1 cellular context compared by ENCODE assay signal in the genomic region with DNA sequence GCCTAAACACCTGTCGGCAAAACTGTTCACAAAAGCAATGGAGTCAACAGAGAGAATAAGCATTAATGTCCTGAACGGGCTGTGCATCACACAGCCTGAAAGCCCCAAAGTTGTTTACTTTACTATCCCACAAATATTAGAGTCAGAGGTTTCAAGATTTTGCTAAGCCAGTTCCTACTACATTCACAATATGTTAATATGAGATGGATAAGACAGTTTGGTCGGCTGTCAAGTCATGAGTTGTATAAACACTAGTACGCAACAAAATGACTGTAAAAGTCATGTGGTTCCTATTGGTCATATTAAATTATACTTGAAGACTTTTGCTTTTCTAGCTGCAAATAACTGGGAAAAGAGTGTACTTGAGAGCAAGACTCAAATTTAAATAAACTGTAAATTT.
TF ChIP-seq lines count a peak whose summit lies in the region.

No MANE protein-coding gene starts in this region.

TF ChIP-seq in IMR-90, 13 proteins besides CTCF, POLR2A, EP300 and RAD21 (continued from another document):
- TF ChIP-seq, protein P1, sequence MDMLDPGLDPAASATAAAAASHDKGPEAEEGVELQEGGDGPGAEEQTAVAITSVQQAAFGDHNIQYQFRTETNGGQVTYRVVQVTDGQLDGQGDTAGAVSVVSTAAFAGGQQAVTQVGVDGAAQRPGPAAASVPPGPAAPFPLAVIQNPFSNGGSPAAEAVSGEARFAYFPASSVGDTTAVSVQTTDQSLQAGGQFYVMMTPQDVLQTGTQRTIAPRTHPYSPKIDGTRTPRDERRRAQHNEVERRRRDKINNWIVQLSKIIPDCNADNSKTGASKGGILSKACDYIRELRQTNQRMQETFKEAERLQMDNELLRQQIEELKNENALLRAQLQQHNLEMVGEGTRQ (IDR thresholded peaks at IDR 0.05; ENCODE audit: low read depth, low read length): peak; percentile 23; the same call in 1 of the 2 replicates
- TF ChIP-seq RFX5 (IDR thresholded peaks at IDR 0.05; ENCODE audit: low read depth, low read length): no peak
- no peak for TF ChIP-seq BHLHE40 (IDR thresholded peaks at IDR 0.05; ENCODE audit: low read depth, low read length)
- TF ChIP-seq NFE2L2 (IDR thresholded peaks at IDR 0.05; ENCODE audit: low read depth, low read length): no peak
- TF ChIP-seq, protein P2, sequence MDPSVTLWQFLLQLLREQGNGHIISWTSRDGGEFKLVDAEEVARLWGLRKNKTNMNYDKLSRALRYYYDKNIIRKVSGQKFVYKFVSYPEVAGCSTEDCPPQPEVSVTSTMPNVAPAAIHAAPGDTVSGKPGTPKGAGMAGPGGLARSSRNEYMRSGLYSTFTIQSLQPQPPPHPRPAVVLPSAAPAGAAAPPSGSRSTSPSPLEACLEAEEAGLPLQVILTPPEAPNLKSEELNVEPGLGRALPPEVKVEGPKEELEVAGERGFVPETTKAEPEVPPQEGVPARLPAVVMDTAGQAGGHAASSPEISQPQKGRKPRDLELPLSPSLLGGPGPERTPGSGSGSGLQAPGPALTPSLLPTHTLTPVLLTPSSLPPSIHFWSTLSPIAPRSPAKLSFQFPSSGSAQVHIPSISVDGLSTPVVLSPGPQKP (IDR thresholded peaks at IDR 0.05; ENCODE audit: borderline replicate concordance, low read depth, low read length): no peak
- TF ChIP-seq MXI1 (IDR thresholded peaks at IDR 0.05; ENCODE audit: borderline replicate concordance, low read depth, low read length): no peak
- TF ChIP-seq MAFK (IDR thresholded peaks at IDR 0.05; ENCODE audit: low read depth, low read length): no peak
- no peak for TF ChIP-seq MAZ (IDR thresholded peaks at IDR 0.05; ENCODE audit: borderline replicate concordance, low read depth, low read length)
- TF ChIP-seq CHD1 (IDR thresholded peaks at IDR 0.05; ENCODE audit: low read depth, low read length): no peak
